ENCODE assay signal across 8 cellular contexts in genomic region chr9:128902351-128903078, GRCh38. TPM values are rescaled to one million over a fixed set of nuclear protein-coding genes. Genes with fewer than 3 reads are reported as not detected.
A peak's percentile ranks its signal among the peaks of the same experiment; 100 is the strongest.
DNase-seq lines count a peak whose midpoint lies in the region; ATAC-seq and TF ChIP-seq lines count a peak whose summit lies in the region.

No MANE protein-coding gene starts in this region.

- no peaks in the 10 kb centered on the region for H3K79me2 ChIP-seq in OCI-LY1 (ENCODE audit: insufficient read depth, low read length)

- no peaks in the 10 kb centered on the region for H4K20me1 ChIP-seq in OCI-LY1 (ENCODE audit: insufficient read depth, low read length)

- TF ChIP-seq POLR2A in GM18505 (IDR thresholded peaks at IDR 0.05; ENCODE audit: borderline replicate concordance, extremely low read depth, insufficient read depth, insufficient read length): peak; percentile 63

- H3K4me3 ChIP-seq in OCI-LY1 (ENCODE audit: low read depth, low read length, poor library complexity, severe bottlenecking): no peak overlapping the region
- no peak overlapping the region for H3K4me3 ChIP-seq in lung

- H3K4me1 Mint-ChIP-seq in stimulated activated naive CD8-positive, alpha-beta T cell treated with anti-CD3 and anti-CD28 coated beads, Interleukin-15, Interleukin-2, amounts not matched to agents 100 ng/mL and 50 ng/mL, for 24 hours (ENCODE audit: low read depth): peaks cover 55% of the 10 kb centered on the region

- H3K9me2 ChIP-seq in OCI-LY1 (ENCODE audit: low read depth, low read length): no peaks in the 10 kb centered on the region

- H3K4me1 ChIP-seq in OCI-LY1 (ENCODE audit: insufficient read depth, low read length, severe bottlenecking) (peaks cover 17% of the 10 kb centered on the region), lung (ENCODE audit: control insufficient read depth in 2 of 2, insufficient read depth in 2 of 2, low read length in 2 of 2) (peaks cover 0 to 25% of the 10 kb centered on the region in 2 donors)

- H3K9me3 Mint-ChIP-seq in stimulated activated naive CD8-positive, alpha-beta T cell treated with anti-CD3 and anti-CD28 coated beads, Interleukin-15, Interleukin-2, amounts not matched to agents 100 ng/mL and 50 ng/mL, for 24 hours: no peaks in the 10 kb centered on the region

- peak overlapping the region; percentile 35; the same call in 1 of the 2 replicates for H3K9ac ChIP-seq in OCI-LY1 (ENCODE audit: low read length)

- H3K27ac Mint-ChIP-seq in stimulated activated naive CD8-positive, alpha-beta T cell treated with anti-CD3 and anti-CD28 coated beads, Interleukin-15, Interleukin-2, amounts not matched to agents 100 ng/mL and 50 ng/mL, for 24 hours: peak overlapping the region; percentile 83

- H3K36me3 Mint-ChIP-seq in stimulated activated naive CD8-positive, alpha-beta T cell treated with anti-CD3 and anti-CD28 coated beads, Interleukin-15, Interleukin-2, amounts not matched to agents 100 ng/mL and 50 ng/mL, for 24 hours (ENCODE audit: low read depth): peaks cover 3% of the 10 kb centered on the region

- no peaks in the 10 kb centered on the region for H3K9me3 ChIP-seq in OCI-LY1 (ENCODE audit: low read length)
- no peaks in the 10 kb centered on the region for H3K9me3 ChIP-seq in lung (ENCODE audit: control insufficient read depth in 2 of 2, insufficient read depth in 1 of 2, low read length in 1 of 2)

- TF ChIP-seq CTCF in OCI-LY1 (IDR thresholded peaks at IDR 0.05; ENCODE audit: low read length) (no peak), lung (IDR thresholded peaks at IDR 0.05; ENCODE audit: control extremely low read depth, extremely low read depth) (no peak)

- peak overlapping the region; percentile 20; the same call in 1 of the 2 replicates for H3K4me2 ChIP-seq in OCI-LY1 (ENCODE audit: low read length)

- no peaks in the 10 kb centered on the region for H3F3A ChIP-seq in OCI-LY1 (ENCODE audit: insufficient read depth, low read length)

- peak overlapping the region; percentile 64 for H3K27ac ChIP-seq in OCI-LY1 (ENCODE audit: low read depth, low read length, poor library complexity, severe bottlenecking)
- H3K27ac ChIP-seq in lung (ENCODE audit: low read depth in 1 of 2, low read length in 1 of 2): peak overlapping the region; percentile 46 to 74

- H2AFZ ChIP-seq in OCI-LY1 (ENCODE audit: low read length): no peak overlapping the region

- 44 to 55% methylated on average over 23 of the region's 23 CpGs for WGBS in lung, 2 donors

- no peaks in the 10 kb centered on the region for H3K27me3 Mint-ChIP-seq in stimulated activated naive CD8-positive, alpha-beta T cell treated with anti-CD3 and anti-CD28 coated beads, Interleukin-15, Interleukin-2, amounts not matched to agents 100 ng/mL and 50 ng/mL, for 24 hours

- peak overlapping the region; percentile 51 for H3K4me3 Mint-ChIP-seq in stimulated activated naive CD8-positive, alpha-beta T cell treated with anti-CD3 and anti-CD28 coated beads, Interleukin-15, Interleukin-2, amounts not matched to agents 100 ng/mL and 50 ng/mL, for 24 hours

- H3K27me3 ChIP-seq in OCI-LY1 (ENCODE audit: insufficient read depth, low read length): no peaks in the 10 kb centered on the region
- no peaks in the 10 kb centered on the region for H3K27me3 ChIP-seq in lung (ENCODE audit: control insufficient read depth, insufficient read depth)

- ATAC-seq in GM18505 (IDR thresholded peaks at IDR 0.05; ENCODE audit: unreplicated experiment): peak; percentile 75
- ATAC-seq in HG02798 (IDR thresholded peaks at IDR 0.05; ENCODE audit: poor library complexity, unreplicated experiment): peak; percentile 83
- no peak for ATAC-seq in lung (ENCODE audit: insufficient read depth, low FRiP score)
- no peak for ATAC-seq in HG03439 (IDR thresholded peaks at IDR 0.05; ENCODE audit: unreplicated experiment)

- DNase-seq in activated gamma-delta T cell treated with Interleukin-2 at 50 U/mL for 16 hours: peak; percentile 89
- DNase-seq in lung (ENCODE audit: low spot score): no peak
- no peak for DNase-seq in SK-N-DZ (ENCODE audit: low spot score)

- H3K36me3 ChIP-seq in OCI-LY1 (ENCODE audit: insufficient read depth, low read length): peaks cover 17% of the 10 kb centered on the region
- H3K36me3 ChIP-seq in lung (ENCODE audit: control insufficient read depth in 2 of 2, insufficient read depth in 2 of 2, low read length in 2 of 2): peaks cover 0 to 19% of the 10 kb centered on the region in 2 donors

RNA-seq across cellular contexts. Expression of gene PHYHD1, which starts 18.3 kb away (rescaled TPM):
- total RNA-seq in lung: 10 to 100 TPM; 25.5 to 66.5 TPM
- 10 to 100 TPM; 21.4 to 86.3 TPM for polyA plus RNA-seq in lung
- polyA plus RNA-seq in SK-N-DZ (2014; cell fraction: cytosol; rRNA removed): 57.6 and 72.8 TPM in 2 replicates
- polyA plus RNA-seq in SK-N-DZ (2014; cell fraction: nucleus; rRNA removed): 69.4 and 85.5 TPM in 2 replicates

RNA-seq across cellular contexts. Expression of gene LRRC8A, which starts 20.6 kb away (rescaled TPM):
- total RNA-seq in lung: 10 to 100 TPM; 30.4 to 60.8 TPM
- 10 to 100 TPM; 26.6 to 66.9 TPM for polyA plus RNA-seq in lung
- polyA plus RNA-seq in SK-N-DZ (2014; cell fraction: cytosol; rRNA removed): 35.5 and 44.0 TPM in 2 replicates
- polyA plus RNA-seq in SK-N-DZ (2014; cell fraction: nucleus; rRNA removed): 21.8 and 23.4 TPM in 2 replicates

RNA-seq across cellular contexts. Expression of gene KYAT1, which starts 20.8 kb away (rescaled TPM):
- 1 to 10 TPM; 4.6 to 7.7 TPM for total RNA-seq in lung
- 1 to 10 TPM; 4.5 to 5.0 TPM for polyA plus RNA-seq in lung
- 45.3 and 47.4 TPM in 2 replicates for polyA plus RNA-seq in SK-N-DZ (2014; cell fraction: cytosol; rRNA removed)
- 103 and 114 TPM in 2 replicates for polyA plus RNA-seq in SK-N-DZ (2014; cell fraction: nucleus; rRNA removed)

RNA-seq across cellular contexts. Expression of gene DOLK, which starts 44.9 kb away (rescaled TPM):
- 10 to 100 TPM; 10.6 to 17.9 TPM for total RNA-seq in lung
- 10 to 100 TPM in 1 of 2 donors, 1 to 10 TPM in 1; 9.6 to 19.1 TPM for polyA plus RNA-seq in lung
- polyA plus RNA-seq in SK-N-DZ (2014; cell fraction: cytosol; rRNA removed): 12.6 and 15.4 TPM in 2 replicates
- polyA plus RNA-seq in SK-N-DZ (2014; cell fraction: nucleus; rRNA removed): 4.0 and 6.7 TPM in 2 replicates

RNA-seq across cellular contexts. Expression of gene NUP188, which starts 45.0 kb away (rescaled TPM):
- total RNA-seq in lung: 10 to 100 TPM; 39.3 to 48.5 TPM
- 10 to 100 TPM; 17.0 to 24.9 TPM for polyA plus RNA-seq in lung
- 48.6 and 61.0 TPM in 2 replicates for polyA plus RNA-seq in SK-N-DZ (2014; cell fraction: cytosol; rRNA removed)
- polyA plus RNA-seq in SK-N-DZ (2014; cell fraction: nucleus; rRNA removed): 70.0 and 146 TPM in 2 replicates

Comparison
In these comparisons a context has a peak if more than half of its experiments do, and no peak if none do; other contexts are left out.
1. ATAC-seq: peak in GM18505 (single experiment) and HG02798 (single experiment); none in lung (single experiment) and HG03439 (single experiment).